ENCODE assay signal across 16 cellular contexts in the genomic region with DNA sequence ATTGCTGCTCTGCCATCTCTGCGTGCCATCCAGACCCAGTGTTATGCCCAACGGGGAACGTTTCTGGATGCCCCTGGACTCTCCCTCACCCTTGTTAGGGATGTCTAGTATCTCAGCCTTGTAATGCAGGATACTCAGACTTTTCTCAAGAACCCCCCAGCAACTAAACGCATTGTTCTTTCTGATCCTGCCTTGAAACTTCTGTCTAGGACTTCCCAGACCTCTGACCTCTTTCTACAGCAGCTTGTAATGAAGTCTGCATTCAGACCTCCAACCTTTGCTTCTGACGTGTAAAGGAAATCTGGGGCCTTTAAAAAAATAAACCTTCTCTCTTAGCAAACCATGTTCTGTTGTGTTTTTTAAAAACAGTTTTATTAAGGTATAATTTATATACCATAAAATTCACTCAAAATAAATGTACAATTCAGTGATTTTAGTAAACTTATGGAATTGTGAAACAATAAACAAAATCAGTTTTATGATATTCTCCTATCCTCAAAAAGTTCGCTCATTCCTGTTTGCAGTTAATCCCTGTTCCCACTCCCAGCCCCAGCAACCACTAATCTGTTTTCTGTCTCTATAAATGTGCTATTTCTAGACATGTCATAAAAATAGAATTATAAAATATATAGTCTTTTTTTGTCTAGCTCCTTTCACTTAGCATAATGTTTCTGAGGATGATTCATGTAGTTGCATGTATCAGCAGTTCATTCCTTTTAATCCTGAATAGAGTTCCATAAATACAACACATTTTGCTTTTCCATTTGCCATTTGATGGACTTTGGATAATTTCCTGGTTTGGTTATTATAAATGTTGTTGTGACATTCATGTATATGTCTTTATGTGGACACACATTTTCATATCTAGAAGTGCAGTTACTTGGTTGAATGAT.
"Had no signal": no experiment of that assay in that cellular context is flagged by ENCODE, and none has a peak within 500 bp of the region (broad histone marks: within the 10 kb centered on the region; RNA-seq: fewer than 3 reads in every experiment).

No MANE protein-coding gene starts in this region.

- H3K9me3 ChIP-seq: breast epithelium, esophagus squamous epithelium, right lobe of liver, tibial nerve, vagina had no signal

- ATAC-seq: activated CD4-positive, CD25-positive, alpha-beta regulatory T cell treated with anti-CD3 and anti-CD28 coated beads, Interleukin-2, amount 50 U/mL, for 24 hours; natural killer cell; right lobe of liver; stimulated activated naive B cell treated with anti-CD40 and anti-IgM and Interleukin-4, amounts not matched to agents 10 μg/mL and 1 μg/mL and 100 μg/mL, for 72 hours had no signal

- H3K9me3 Mint-ChIP-seq: natural killer cell; stimulated activated naive B cell treated with anti-CD40 and anti-IgM and Interleukin-4, amounts not matched to agents 10 μg/mL and 1 μg/mL and 100 μg/mL, for 72 hours; T-helper 2 cell treated with Interferon-gamma antibody and Interleukin-4, amounts not matched to agents 5 μg/mL and 100 μg/mL, for 36 hours had no signal

- H3K36me3 Mint-ChIP-seq: activated naive CD8-positive, alpha-beta T cell; natural killer cell; stimulated activated naive B cell treated with anti-CD40 and anti-IgM and Interleukin-4, amounts not matched to agents 10 μg/mL and 1 μg/mL and 100 μg/mL, for 72 hours had no signal

- H3K27me3 ChIP-seq: breast epithelium, esophagus squamous epithelium, right lobe of liver, tibial nerve, vagina had no signal

- H3K27me3 Mint-ChIP-seq: activated naive CD8-positive, alpha-beta T cell had no signal

- H3K4me1 ChIP-seq: breast epithelium, esophagus squamous epithelium, right lobe of liver, tibial nerve, vagina had no signal

- H3K27ac ChIP-seq: breast epithelium, esophagus squamous epithelium, right lobe of liver, tibial nerve, vagina had no signal

- H3K27ac Mint-ChIP-seq: activated naive CD8-positive, alpha-beta T cell; natural killer cell; progenitor cell of endocrine pancreas; stimulated activated naive B cell treated with anti-CD40 and anti-IgM and Interleukin-4, amounts not matched to agents 10 μg/mL and 1 μg/mL and 100 μg/mL, for 72 hours; T-helper 2 cell treated with Interferon-gamma antibody and Interleukin-4, amounts not matched to agents 5 μg/mL and 100 μg/mL, for 36 hours had no signal

- H3K4me1 Mint-ChIP-seq: natural killer cell; stimulated activated naive B cell treated with anti-CD40 and anti-IgM and Interleukin-4, amounts not matched to agents 10 μg/mL and 1 μg/mL and 100 μg/mL, for 72 hours had no signal

- H3K36me3 ChIP-seq: breast epithelium, esophagus squamous epithelium, right lobe of liver, tibial nerve, vagina had no signal

- H3K4me3 ChIP-seq: breast epithelium, esophagus squamous epithelium, right lobe of liver, tibial nerve, vagina had no signal

- H3K4me3 Mint-ChIP-seq: activated naive CD8-positive, alpha-beta T cell; natural killer cell; stimulated activated naive B cell treated with anti-CD40 and anti-IgM and Interleukin-4, amounts not matched to agents 10 μg/mL and 1 μg/mL and 100 μg/mL, for 72 hours; T-helper 2 cell treated with Interferon-gamma antibody and Interleukin-4, amounts not matched to agents 5 μg/mL and 100 μg/mL, for 36 hours had no signal

- DNase-seq: activated CD4-positive, alpha-beta T cell treated with anti-CD3 and anti-CD28 coated beads, Interleukin-2, amount 50 U/mL, for 1 hour; activated CD8-positive, alpha-beta memory T cell treated with anti-CD3 and anti-CD28 coated beads for 24 hours; activated gamma-delta T cell treated with Interleukin-2 at 50 U/mL for 16 hours; esophagus squamous epithelium; foreskin melanocyte; mesendoderm; natural killer cell; right lobe of liver; stimulated activated naive B cell treated with anti-CD40 and anti-IgM and Interleukin-4, amounts not matched to agents 10 μg/mL and 1 μg/mL and 100 μg/mL, for 72 hours had no signal
